In the genomic region with DNA sequence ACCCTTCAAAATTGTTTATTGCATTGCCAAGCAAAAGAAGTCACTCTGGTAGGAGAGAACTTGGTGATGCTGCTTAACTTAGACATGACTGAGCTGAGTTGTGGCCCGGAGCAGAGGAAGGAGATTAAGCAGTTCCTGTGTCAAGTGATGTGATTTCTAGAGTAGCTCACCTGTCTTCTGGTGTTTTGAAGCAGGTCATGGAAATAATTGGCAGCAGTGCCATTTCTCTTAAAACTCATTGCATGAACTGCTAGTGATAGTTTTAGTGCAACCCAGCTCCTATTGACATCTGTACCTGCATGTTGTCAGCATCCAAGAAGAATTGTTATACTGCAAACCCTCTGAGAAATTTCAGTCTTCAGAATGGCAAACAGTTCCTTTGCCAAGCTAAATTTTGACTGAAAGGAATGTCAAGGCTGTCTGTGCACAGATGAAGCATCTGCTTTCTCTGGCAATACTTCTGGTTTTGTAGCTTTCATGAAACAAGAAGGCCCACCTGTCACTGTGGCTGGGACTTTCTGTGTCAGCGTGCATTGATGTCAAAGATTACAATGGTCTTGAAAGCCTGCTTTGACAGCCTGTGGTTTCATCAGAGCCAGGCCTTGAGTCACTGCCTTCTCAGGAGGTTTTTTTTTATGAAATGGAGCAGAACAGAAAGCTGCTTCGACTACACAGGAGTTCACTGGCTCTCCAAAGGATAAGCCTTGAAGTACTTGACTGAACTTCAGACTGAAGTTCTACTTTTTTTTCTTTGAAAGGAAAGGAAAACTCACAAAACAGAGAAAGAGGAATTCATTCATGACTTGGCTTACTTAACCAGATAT, we compare ENCODE assay signal across 9 cellular contexts.
DNase-seq lines count a peak whose midpoint lies in the region; ATAC-seq lines count a peak whose summit lies in the region.
"Had no signal": no experiment of that assay in that cellular context is flagged by ENCODE, and none has a peak within 500 bp of the region (broad histone marks: within the 10 kb centered on the region; RNA-seq: fewer than 3 reads in every experiment).

No MANE protein-coding gene starts in this region.

- H3K27ac Mint-ChIP-seq in activated CD4-positive, alpha-beta T cell treated with anti-CD3 and anti-CD28 coated beads, Interleukin-2, amount 10 ng/mL, durations not matched to agents 7 days and 5 days: peak overlapping the region; percentile 82

- intact Hi-C loops in posterior vena cava (cut with DNase I): no loop called here

- H3K4me3 Mint-ChIP-seq in activated CD4-positive, alpha-beta T cell treated with anti-CD3 and anti-CD28 coated beads, Interleukin-2, amount 10 ng/mL, durations not matched to agents 7 days and 5 days: peak overlapping the region; percentile 0

- H3K9me3 Mint-ChIP-seq in activated CD4-positive, alpha-beta T cell treated with anti-CD3 and anti-CD28 coated beads, Interleukin-2, amount 10 ng/mL, durations not matched to agents 7 days and 5 days: no peaks in the 10 kb centered on the region

- no peaks in the 10 kb centered on the region for H3K9me3 ChIP-seq in effector memory CD4-positive, alpha-beta T cell (ENCODE audit: control insufficient read depth, low read length)

- peak; percentile 9 for DNase-seq in NCI-H1694 treated with DMSO at 0.1 percent for 48 hours (lab: John Stamatoyannopoulos, UW)
- DNase-seq in NCI-H1694 (lab: John Stamatoyannopoulos, UW): no peak
- DNase-seq in activated CD4-positive, alpha-beta T cell treated with anti-CD3 and anti-CD28 coated beads, Interleukin-2, amount 10 ng/mL, durations not matched to agents 7 days and 5 days: peak; percentile 85
- peak; percentile 32 to 60 (median 40) for DNase-seq in effector memory CD4-positive, alpha-beta T cell
- peak; percentile 40 to 68 (median 63) for DNase-seq in stimulated activated CD4-positive, alpha-beta T cell treated with anti-CD3 and anti-CD28 coated beads, TNF-alpha, amount 100 ng/mL, for 24 hours (ENCODE audit: low read depth in 3 of 3)
- DNase-seq in posterior vena cava (ENCODE audit: low spot score): no peak
- no peak for DNase-seq in GF-D8 (lab: John Stamatoyannopoulos, UW)
- DNase-seq: right cardiac atrium had no signal

- peaks cover 29% of the 10 kb centered on the region for H3K4me1 Mint-ChIP-seq in activated CD4-positive, alpha-beta T cell treated with anti-CD3 and anti-CD28 coated beads, Interleukin-2, amount 10 ng/mL, durations not matched to agents 7 days and 5 days

- H3K27me3 ChIP-seq in effector memory CD4-positive, alpha-beta T cell (replicated peaks; ENCODE audit: control insufficient read depth, insufficient read depth, low read length, poor library complexity, severe bottlenecking): no peaks in the 10 kb centered on the region

- peaks cover 1% of the 10 kb centered on the region for H3K36me3 Mint-ChIP-seq in activated CD4-positive, alpha-beta T cell treated with anti-CD3 and anti-CD28 coated beads, Interleukin-2, amount 10 ng/mL, durations not matched to agents 7 days and 5 days (ENCODE audit: low read depth)

- H3K36me3 ChIP-seq in effector memory CD4-positive, alpha-beta T cell (ENCODE audit: control insufficient read depth, insufficient read depth, low read length): no peaks in the 10 kb centered on the region

- H3K27me3 Mint-ChIP-seq in activated CD4-positive, alpha-beta T cell treated with anti-CD3 and anti-CD28 coated beads, Interleukin-2, amount 10 ng/mL, durations not matched to agents 7 days and 5 days: peaks cover 23% of the 10 kb centered on the region

- POLR2A ChIA-PET in activated CD4-positive, alpha-beta T cell treated with anti-CD3 and anti-CD28 coated beads, Interleukin-2, amount 10 ng/mL, durations not matched to agents 7 days and 5 days (lab: Charles Lee): interaction anchor here (0.7 kb wide), 1 partner anchor 171 kb away, joined by 4 read pairs; no protein-coding TSS in a partner anchor

- ATAC-seq in HG03196 (IDR thresholded peaks at IDR 0.05; ENCODE audit: unreplicated experiment): peak; percentile 91

- peak overlapping the region; percentile 51 for H3K27ac ChIP-seq in effector memory CD4-positive, alpha-beta T cell (ENCODE audit: insufficient read depth, low read length, poor library complexity, severe bottlenecking)

- CTCF ChIA-PET in activated CD4-positive, alpha-beta T cell treated with anti-CD3 and anti-CD28 coated beads, Interleukin-2, amount 10 ng/mL, durations not matched to agents 7 days and 5 days (lab: Charles Lee): interaction anchor here (0.7 to 1.2 kb wide), 2 partner anchors 19 to 74 kb away, joined by 3 to 4 read pairs; no protein-coding TSS in a partner anchor

- no peak overlapping the region for H3K4me3 ChIP-seq in effector memory CD4-positive, alpha-beta T cell (ENCODE audit: insufficient read depth, low read depth, low read length, poor library complexity, severe bottlenecking)

- peaks cover 21% of the 10 kb centered on the region for H3K4me1 ChIP-seq in effector memory CD4-positive, alpha-beta T cell (ENCODE audit: control insufficient read depth, insufficient read depth, low read length, poor library complexity, severe bottlenecking)

Comparison
In these comparisons a context has a peak if more than half of its experiments do, and no peak if none do; other contexts are left out.
1. DNase-seq: peak in NCI-H1694 treated with DMSO at 0.1 percent for 48 hours (single experiment), activated CD4-positive, alpha-beta T cell treated with anti-CD3 and anti-CD28 coated beads, Interleukin-2, amount 10 ng/mL, durations not matched to agents 7 days and 5 days (single experiment), effector memory CD4-positive, alpha-beta T cell (3 of 3) and stimulated activated CD4-positive, alpha-beta T cell treated with anti-CD3 and anti-CD28 coated beads, TNF-alpha, amount 100 ng/mL, for 24 hours (3 of 3); none in NCI-H1694 (single experiment), posterior vena cava (single experiment) and GF-D8 (single experiment).